Comparison of ENCODE assay signal across 16 cellular contexts in the genomic region with DNA sequence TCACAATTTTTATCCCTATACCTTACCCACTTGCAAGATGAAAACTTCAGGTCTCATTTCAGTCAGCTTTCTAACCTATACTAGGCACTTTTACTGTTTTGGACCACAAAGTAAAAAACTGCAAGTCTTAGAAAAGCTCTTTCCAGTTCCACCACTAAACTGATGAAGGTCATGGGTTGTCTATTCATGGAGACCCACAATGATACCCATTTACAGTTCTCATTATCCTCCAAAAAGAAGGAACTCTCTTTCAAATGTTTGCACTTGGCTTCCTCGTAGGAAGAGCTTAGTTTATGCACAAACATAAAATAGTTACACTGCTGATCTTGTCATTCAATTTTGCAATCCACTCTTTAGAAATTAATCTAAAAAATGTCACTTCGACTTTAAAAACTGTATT.
"Had no signal": no experiment of that assay in that cellular context is flagged by ENCODE, and none has a peak within 500 bp of the region (broad histone marks: within the 10 kb centered on the region; RNA-seq: fewer than 3 reads in every experiment).

No MANE protein-coding gene starts in this region.

- H3K4me3 ChIP-seq: esophagus muscularis mucosa, ovary, tibial artery had no signal

- H3K36me3 ChIP-seq: ovary had no signal

- ATAC-seq: activated CD8-positive, alpha-beta memory T cell treated with anti-CD3 and anti-CD28 coated beads, Interleukin-2, amount 10 ng/mL, durations not matched to agents 7 days and 5 days; left ventricle myocardium superior; stimulated activated memory B cell treated with anti-CD40 and anti-IgM and Interleukin-4, amounts not matched to agents 10 μg/mL and 1 μg/mL and 100 μg/mL, for 72 hours had no signal

- H3K27ac ChIP-seq: esophagus muscularis mucosa, ovary, tibial artery, WERI-Rb-1 had no signal

- H3K9me3 ChIP-seq: esophagus muscularis mucosa, ovary, tibial artery had no signal

- DNase-seq: activated CD4-positive, alpha-beta memory T cell treated with anti-CD3 and anti-CD28 coated beads for 36 hours; activated CD8-positive, alpha-beta memory T cell treated with anti-CD3 and anti-CD28 coated beads, Interleukin-2, amount 10 ng/mL, durations not matched to agents 7 days and 5 days; activated effector memory CD4-positive, alpha-beta T cell treated with Interleukin-2 at 50 U/mL for 16 hours; activated T-cell treated with anti-CD3 and anti-CD28 coated beads, Interleukin-2, amount 50 U/mL, for 1 hour; caudate nucleus; glutamatergic neuron; kidney glomerular epithelial cell; left ventricle myocardium superior; ovary; stimulated activated CD4-positive, alpha-beta T cell treated with anti-CD3 and anti-CD28 coated beads, Interleukin-12 subunit alpha, Interleukin-12 subunit beta, amount 100 ng/mL, for 4 hours; tibial artery; WERI-Rb-1 had no signal

- FAIRE-seq: colon, urothelium cell line had no signal

- H3K27me3 ChIP-seq: esophagus muscularis mucosa, ovary, tibial artery had no signal
